In genomic region chr12:115767921-115768320, GRCh38 we compare ENCODE assay signal across 32 cellular contexts.
"Had no signal": no experiment of that assay in that cellular context is flagged by ENCODE, and none has a peak within 500 bp of the region (broad histone marks: within the 10 kb centered on the region; RNA-seq: fewer than 3 reads in every experiment).

No MANE protein-coding gene starts in this region.

- H3K27me3 ChIP-seq: ascending aorta, body of pancreas, brain microvascular endothelial cell, breast epithelium, cardiac muscle cell had no signal

- H3K36me3 ChIP-seq: ascending aorta, brain microvascular endothelial cell, breast epithelium, cardiac muscle cell had no signal

- DNase-seq: activated effector memory CD4-positive, alpha-beta T cell treated with anti-CD3 and anti-CD28 coated beads, Interleukin-2, amount 50 U/mL, for 16 hours; activated effector memory CD4-positive, alpha-beta T cell treated with Interleukin-2 at 50 U/mL for 16 hours; activated gamma-delta T cell; activated gamma-delta T cell treated with Interleukin-2 at 50 U/mL for 16 hours; activated naive CD4-positive, alpha-beta T cell; activated naive CD4-positive, alpha-beta T cell treated with anti-CD3 and anti-CD28 coated beads for 36 hours; activated naive CD4-positive, alpha-beta T cell treated with anti-CD3 and anti-CD28 coated beads, Interleukin-2, amount 10 ng/mL, durations not matched to agents 7 days and 5 days; activated naive CD4-positive, alpha-beta T cell treated with anti-CD3 and anti-CD28 coated beads, Interleukin-2, amount 50 U/mL, for 16 hours; activated naive CD4-positive, alpha-beta T cell treated with Interleukin-2 at 50 U/mL for 16 hours; activated naive CD8-positive, alpha-beta T cell treated with anti-CD3 and anti-CD28 coated beads for 36 hours; activated naive CD8-positive, alpha-beta T cell treated with anti-CD3 and anti-CD28 coated beads, Interleukin-2, amount 10 ng/mL, durations not matched to agents 7 days and 5 days; activated naive CD8-positive, alpha-beta T cell treated with anti-CD3 and anti-CD28 coated beads, Interleukin-2, amount 50 U/mL, for 24 hours; activated T-cell treated with anti-CD3 and anti-CD28 coated beads, Interleukin-2, amount 50 U/mL, for 1 hour; activated T-cell treated with anti-CD3 and anti-CD28 coated beads, Interleukin-2, amount 50 U/mL, for 24 hours; activated T-cell treated with anti-CD3 and anti-CD28 coated beads, Interleukin-2, amount 50 U/mL, for 4 hours; activated T-cell treated with anti-CD3 and anti-CD28 coated beads, Interleukin-2, amount 50 U/mL, for 48 hours; activated T-cell treated with anti-CD3 and anti-CD28 coated beads, Interleukin-2, amount 50 U/mL, for 72 hours; amniotic stem cell; amygdala; anterior cingulate cortex; aorta; body of pancreas; brain microvascular endothelial cell; central memory CD4-positive, alpha-beta T cell; cerebellar nuclear complex had no signal

- FAIRE-seq: astrocyte, bronchial epithelial cell had no signal

- H3K4me3 ChIP-seq: ascending aorta, body of pancreas, breast epithelium, cardiac muscle cell had no signal

- H3K4me1 ChIP-seq: ascending aorta, body of pancreas had no signal

- ATAC-seq: activated naive CD4-positive, alpha-beta T cell treated with anti-CD3 and anti-CD28 coated beads, Interleukin-2, amount 50 U/mL, for 72 hours; activated naive CD8-positive, alpha-beta T cell treated with anti-CD3 and anti-CD28 coated beads, Interleukin-2, amount 50 U/mL, for 24 hours; activated T-cell treated with anti-CD3 and anti-CD28 coated beads, Interleukin-2, amount 50 U/mL, for 4 hours; activated T-cell treated with anti-CD3 and anti-CD28 coated beads, Interleukin-2, amount 50 U/mL, for 72 hours; activated T-helper 17 cell treated with anti-CD3 and anti-CD28 coated beads, Interleukin-2, amount 50 U/mL, for 72 hours; body of pancreas had no signal

- H3K27ac ChIP-seq: ascending aorta, body of pancreas, brain microvascular endothelial cell, breast epithelium, cardiac muscle cell had no signal

- H3K9me3 ChIP-seq: ascending aorta, body of pancreas, breast epithelium had no signal
